Comparison of ENCODE assay signal across 9 cellular contexts in the genomic region with DNA sequence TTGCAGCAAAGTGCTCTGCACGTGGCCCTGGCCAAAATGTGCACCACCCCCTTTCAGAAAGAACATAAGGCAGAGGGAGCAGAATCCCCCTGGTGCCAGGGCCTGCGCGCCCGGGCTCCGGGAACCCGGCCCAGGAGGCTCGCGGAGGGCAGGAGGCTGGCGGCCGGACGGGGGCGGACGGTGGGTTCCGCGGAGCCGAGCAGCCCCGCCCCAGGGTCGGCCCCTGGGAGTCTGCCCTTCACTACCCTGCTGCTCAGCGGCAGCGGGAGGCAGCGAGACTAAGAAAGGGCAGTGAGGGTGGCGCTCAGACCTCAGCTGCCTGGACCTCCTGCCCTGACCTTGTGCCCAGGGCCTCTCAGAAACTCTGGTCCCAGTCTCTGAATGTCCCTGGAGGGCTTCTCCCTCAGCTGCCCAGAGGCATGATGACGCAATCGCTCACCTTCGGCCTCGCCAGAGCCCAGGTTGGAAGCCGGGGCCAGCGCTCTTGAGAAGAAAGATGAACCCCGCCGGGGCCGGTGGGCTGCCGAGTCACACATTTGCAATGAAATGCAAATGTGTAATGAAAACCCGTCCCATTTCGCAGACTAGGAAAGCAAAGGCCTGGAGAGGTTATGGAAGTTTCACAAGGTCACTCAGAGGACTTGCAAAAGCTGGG. TPM values are rescaled to one million over a fixed set of nuclear protein-coding genes. Genes with fewer than 3 reads are reported as not detected.
DNase-seq lines count a peak whose midpoint lies in the region; ATAC-seq and TF ChIP-seq lines count a peak whose summit lies in the region.
"Had no signal": no experiment of that assay in that cellular context is flagged by ENCODE, and none has a peak within 500 bp of the region (broad histone marks: within the 10 kb centered on the region; RNA-seq: fewer than 3 reads in every experiment).

No MANE protein-coding gene starts in this region.

- H3K27me3 Mint-ChIP-seq in CD14-positive monocyte (ENCODE audit: low read depth in 3 of 3) (peaks cover 72 to 91% (median 75%) of the 10 kb centered on the region in 3 donors), osteocyte (ENCODE audit: unreplicated experiment) (peaks cover 3% of the 10 kb centered on the region)

- peaks cover 0 to 13% (median 2%) of the 10 kb centered on the region in 7 donors for H3K9me3 Mint-ChIP-seq in CD14-positive monocyte
- no peaks in the 10 kb centered on the region for H3K9me3 Mint-ChIP-seq in osteocyte (ENCODE audit: unreplicated experiment)

- BruUV-seq in PC-9 (replicated peaks; lab: Mats Ljungman, UMichigan): no TSS peak

- intact Hi-C loops in CD14-positive monocyte (cut with micrococcal nuclease) (no loop called here), PC-9 (cut with micrococcal nuclease; ENCODE audit: unreplicated experiment) (no loop called here)

- no peaks in the 10 kb centered on the region for H3K36me3 Mint-ChIP-seq in CD14-positive monocyte
- H3K36me3 Mint-ChIP-seq in osteocyte (ENCODE audit: unreplicated experiment): no peaks in the 10 kb centered on the region

- POLR2A ChIA-PET in PC-9 (lab: Charles Lee; ENCODE audit: unreplicated experiment): no interaction called here

- H3K79me2 ChIP-seq in PC-9 (ENCODE audit: low read depth): peaks cover 24% of the 10 kb centered on the region

- H3K4me2 ChIP-seq in PC-9: peak overlapping the region; percentile 81

- no peak overlapping the region for H3K4me3 ChIP-seq in PC-9
- H3K4me3 ChIP-seq in fibroblast of mammary gland (ENCODE audit: control insufficient read depth, low read depth, low read length): peak overlapping the region; percentile 94

- DNase-seq in CD14-positive monocyte (ENCODE audit: low spot score): no peak
- no peak for DNase-seq in PC-9
- DNase-seq in fibroblast of mammary gland (ENCODE audit: low read depth): no peak
- DNase-seq in osteocyte (ENCODE audit: extremely low spot score, unreplicated experiment): no peak
- DNase-seq in NAMALWA (ENCODE audit: low spot score): no peak
- DNase-seq in DMS153 treated with DMSO at 0.1 percent for 48 hours (lab: John Stamatoyannopoulos, UW; ENCODE audit: unreplicated experiment): no peak
- DNase-seq: NCI-H510A treated with DMSO at 0.1 percent for 48 hours had no signal

- no peaks in the 10 kb centered on the region for H3K9me3 ChIP-seq in PC-9 (ENCODE audit: insufficient read depth, low read depth)

- H3K4me1 Mint-ChIP-seq in CD14-positive monocyte (peaks cover 14% of the 10 kb centered on the region), osteocyte (ENCODE audit: unreplicated experiment) (peaks cover 31% of the 10 kb centered on the region)

- H3K27ac Mint-ChIP-seq in CD14-positive monocyte (no peak overlapping the region), osteocyte (ENCODE audit: unreplicated experiment) (no peak overlapping the region)

- CTCF ChIA-PET in PC-9 (lab: Charles Lee): no interaction called here

- H3K4me1 ChIP-seq in PC-9 (replicated peaks; ENCODE audit: insufficient read depth): peaks cover 45% of the 10 kb centered on the region

- H2AFZ ChIP-seq in PC-9: no peak overlapping the region

- no peaks in the 10 kb centered on the region for H3K27me3 ChIP-seq in PC-9 (ENCODE audit: insufficient read depth, low read depth)

- H3K9me2 ChIP-seq in PC-9 (ENCODE audit: insufficient read depth): no peaks in the 10 kb centered on the region

- ATAC-seq in GM21423 (IDR thresholded peaks at IDR 0.05; ENCODE audit: unreplicated experiment) (no peak), GM19455 (IDR thresholded peaks at IDR 0.05; ENCODE audit: unreplicated experiment) (no peak)

- H3K36me3 ChIP-seq in PC-9 (ENCODE audit: low read depth): no peaks in the 10 kb centered on the region

- H4K20me1 ChIP-seq in PC-9 (ENCODE audit: insufficient read depth): no peaks in the 10 kb centered on the region

- no peak overlapping the region for H3K27ac ChIP-seq in PC-9

- H3K4me3 Mint-ChIP-seq in CD14-positive monocyte: peak overlapping the region; percentile 70 to 93
- peak overlapping the region; percentile 76 for H3K4me3 Mint-ChIP-seq in osteocyte (ENCODE audit: unreplicated experiment)

- TF ChIP-seq CTCF in CD14-positive monocyte (IDR thresholded peaks at IDR 0.05) (no peak), PC-9 (conservative IDR thresholded peaks at IDR 0.05) (no peak), fibroblast of mammary gland (conservative IDR thresholded peaks at IDR 0.05; ENCODE audit: control insufficient read depth, insufficient read depth, low read depth, low read length) (no peak), osteocyte (IDR thresholded peaks at IDR 0.05) (no peak)

- H3F3A ChIP-seq in PC-9 (ENCODE audit: insufficient read depth, low read depth): peaks cover 14% of the 10 kb centered on the region; the same call in 1 of the 2 replicates

RNA-seq across cellular contexts. Expression of a gene that starts 1.1 kb away (rescaled TPM):
- under 1 TPM in 1 of 2 donors, not detected in 1; 0.33 TPM for polyA plus RNA-seq in CD14-positive monocyte
- total RNA-seq in PC-9 (2021) (5.4 and 6.1 TPM in 2 replicates), osteocyte (22.7 and 24.8 TPM in 2 replicates)
